ENCODE assay signal across 8 cellular contexts in the genomic region with DNA sequence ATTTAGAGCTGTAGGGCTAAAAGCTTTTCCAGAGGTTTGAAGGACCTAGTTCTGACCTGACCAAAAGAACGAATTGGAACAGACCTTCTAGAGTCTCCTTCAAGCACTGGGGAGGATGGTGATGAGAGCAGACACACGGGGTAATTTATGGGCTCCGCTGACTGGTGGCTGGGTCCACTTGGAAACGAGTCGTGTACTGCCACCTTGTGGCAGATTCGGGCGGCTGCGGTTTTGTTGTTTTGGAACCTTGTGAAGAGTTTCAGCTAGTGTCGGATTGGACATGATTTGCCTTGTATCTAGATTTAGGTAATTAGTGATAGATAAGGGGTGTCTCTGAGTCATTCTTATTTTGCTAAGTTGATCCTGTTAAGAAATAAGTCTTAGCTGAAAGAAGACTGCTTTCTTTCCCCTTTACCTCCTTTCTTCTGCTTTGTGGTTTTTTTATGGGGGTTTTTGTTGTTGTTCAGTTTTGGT.
A peak's percentile ranks its signal among the peaks of the same experiment; 100 is the strongest.
DNase-seq lines count a peak whose midpoint lies in the region; ATAC-seq and TF ChIP-seq lines count a peak whose summit lies in the region.

No MANE protein-coding gene starts in this region.

- H3K9me3 ChIP-seq in HEK293 (ENCODE audit: control insufficient read depth, insufficient read depth, low read depth, low read length) = no peaks in the 10 kb centered on the region

- H3K4me3 ChIP-seq in AG10803 (ENCODE audit: low read length) = no peak overlapping the region
- H3K4me3 ChIP-seq in HEK293 (ENCODE audit: low read depth, low read length) = no peak overlapping the region

- CTCF ChIA-PET in HEK293 (lab: Yijun Ruan, JAX) = interaction anchor here (0.6 to 5.2 kb wide), 86 partner anchors 9 to 552 kb away, joined by 3 to 84 read pairs (median 4); a partner anchor contains a TSS
- CTCF ChIA-PET in activated CD4-positive, alpha-beta T cell treated with anti-CD3 and anti-CD28 coated beads for 36 hours (lab: Charles Lee) = interaction anchor here (0.6 to 3.5 kb wide), 45 partner anchors 8 to 466 kb away, joined by 3 to 37 read pairs (median 4); a partner anchor contains a TSS

- no peaks in the 10 kb centered on the region for H3K27me3 Mint-ChIP-seq in activated CD4-positive, alpha-beta T cell treated with anti-CD3 and anti-CD28 coated beads for 36 hours

- H3K36me3 Mint-ChIP-seq in activated CD4-positive, alpha-beta T cell treated with anti-CD3 and anti-CD28 coated beads for 36 hours (ENCODE audit: low read depth) = peaks cover 10% of the 10 kb centered on the region

- peak; percentile 88 for TF ChIP-seq CTCF in AG10803 (conservative IDR thresholded peaks at IDR 0.05; ENCODE audit: low read length)
- TF ChIP-seq CTCF in HEK293 (tag by site-specific recombination; IDR thresholded peaks at IDR 0.05) = peak; percentile 78

- H3K4me1 ChIP-seq in HEK293 (ENCODE audit: control insufficient read depth, insufficient read depth, low read length) = peaks cover 20% of the 10 kb centered on the region; the same call in 1 of the 2 replicates

- peaks cover 12% of the 10 kb centered on the region for H3K4me1 Mint-ChIP-seq in activated CD4-positive, alpha-beta T cell treated with anti-CD3 and anti-CD28 coated beads for 36 hours

- H3K4me3 Mint-ChIP-seq in activated CD4-positive, alpha-beta T cell treated with anti-CD3 and anti-CD28 coated beads for 36 hours = no peak overlapping the region

- DNase-seq in AG10803 (ENCODE audit: low read depth) (peak; percentile 80), NCI-H510A treated with DMSO at 0.1 percent for 48 hours (lab: John Stamatoyannopoulos, UW) (peak; percentile 91), cerebellar nuclear complex (lab: John Stamatoyannopoulos, UW) (peak; percentile 35 to 53), kidney tubule cell (ENCODE audit: low spot score) (peak; percentile 80)
- DNase-seq in activated CD4-positive, alpha-beta T cell treated with anti-CD3 and anti-CD28 coated beads for 36 hours = peak; percentile 92
- peak; percentile 79 to 81 for DNase-seq in stimulated activated CD4-positive, alpha-beta T cell treated with anti-CD3 and anti-CD28 coated beads, Interleukin-2, amount 100 ng/mL, for 48 hours

- peaks cover 0 to 34% of the 10 kb centered on the region in 2 experiments; a peak in 2 of 3 replicates for H3K36me3 ChIP-seq in HEK293 (ENCODE audit: control insufficient read depth in 2 of 2, insufficient read depth in 1 of 2, low read length in 2 of 2)

- ATAC-seq in activated CD4-positive, alpha-beta T cell treated with anti-CD3 and anti-CD28 coated beads for 36 hours = peak; percentile 91
- ATAC-seq in HG03039 (IDR thresholded peaks at IDR 0.05; ENCODE audit: unreplicated experiment) = no peak

- intact Hi-C loops in activated CD4-positive, alpha-beta T cell treated with anti-CD3 and anti-CD28 coated beads for 36 hours (cut with DNase I, micrococcal nuclease) = loop anchor here (1.0 to 10.0 kb wide), 7 partner anchors 100 to 444 kb away; a partner anchor contains a TSS

- H3K27ac ChIP-seq in HEK293 (ENCODE audit: extremely low read depth, low read depth, low read length) = no peak overlapping the region

- H3K9me3 Mint-ChIP-seq in activated CD4-positive, alpha-beta T cell treated with anti-CD3 and anti-CD28 coated beads for 36 hours (ENCODE audit: low read depth) = no peaks in the 10 kb centered on the region

- POLR2A ChIA-PET in HEK293 (lab: Yijun Ruan, JAX) = interaction anchor here (0.5 to 2.7 kb wide), 3 partner anchors 13 to 558 kb away, joined by 3 to 16 read pairs (median 9); a partner anchor contains a TSS
- POLR2A ChIA-PET in activated CD4-positive, alpha-beta T cell treated with anti-CD3 and anti-CD28 coated beads for 36 hours (lab: Charles Lee) = interaction anchor here (0.6 kb wide), 1 partner anchor 589 kb away, joined by 4 read pairs; no protein-coding TSS in a partner anchor

- H3K27ac Mint-ChIP-seq in activated CD4-positive, alpha-beta T cell treated with anti-CD3 and anti-CD28 coated beads for 36 hours = no peak overlapping the region

TF ChIP-seq in HEK293, 187 proteins besides CTCF, POLR2A, EP300 and RAD21 (continues in another document):
- TF ChIP-seq, protein P1, sequence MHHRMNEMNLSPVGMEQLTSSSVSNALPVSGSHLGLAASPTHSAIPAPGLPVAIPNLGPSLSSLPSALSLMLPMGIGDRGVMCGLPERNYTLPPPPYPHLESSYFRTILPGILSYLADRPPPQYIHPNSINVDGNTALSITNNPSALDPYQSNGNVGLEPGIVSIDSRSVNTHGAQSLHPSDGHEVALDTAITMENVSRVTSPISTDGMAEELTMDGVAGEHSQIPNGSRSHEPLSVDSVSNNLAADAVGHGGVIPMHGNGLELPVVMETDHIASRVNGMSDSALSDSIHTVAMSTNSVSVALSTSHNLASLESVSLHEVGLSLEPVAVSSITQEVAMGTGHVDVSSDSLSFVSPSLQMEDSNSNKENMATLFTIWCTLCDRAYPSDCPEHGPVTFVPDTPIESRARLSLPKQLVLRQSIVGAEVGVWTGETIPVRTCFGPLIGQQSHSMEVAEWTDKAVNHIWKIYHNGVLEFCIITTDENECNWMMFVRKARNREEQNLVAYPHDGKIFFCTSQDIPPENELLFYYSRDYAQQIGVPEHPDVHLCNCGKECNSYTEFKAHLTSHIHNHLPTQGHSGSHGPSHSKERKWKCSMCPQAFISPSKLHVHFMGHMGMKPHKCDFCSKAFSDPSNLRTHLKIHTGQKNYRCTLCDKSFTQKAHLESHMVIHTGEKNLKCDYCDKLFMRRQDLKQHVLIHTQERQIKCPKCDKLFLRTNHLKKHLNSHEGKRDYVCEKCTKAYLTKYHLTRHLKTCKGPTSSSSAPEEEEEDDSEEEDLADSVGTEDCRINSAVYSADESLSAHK (tag by site-specific recombination; IDR thresholded peaks at IDR 0.05) = no peak
- TF ChIP-seq, protein P2, sequence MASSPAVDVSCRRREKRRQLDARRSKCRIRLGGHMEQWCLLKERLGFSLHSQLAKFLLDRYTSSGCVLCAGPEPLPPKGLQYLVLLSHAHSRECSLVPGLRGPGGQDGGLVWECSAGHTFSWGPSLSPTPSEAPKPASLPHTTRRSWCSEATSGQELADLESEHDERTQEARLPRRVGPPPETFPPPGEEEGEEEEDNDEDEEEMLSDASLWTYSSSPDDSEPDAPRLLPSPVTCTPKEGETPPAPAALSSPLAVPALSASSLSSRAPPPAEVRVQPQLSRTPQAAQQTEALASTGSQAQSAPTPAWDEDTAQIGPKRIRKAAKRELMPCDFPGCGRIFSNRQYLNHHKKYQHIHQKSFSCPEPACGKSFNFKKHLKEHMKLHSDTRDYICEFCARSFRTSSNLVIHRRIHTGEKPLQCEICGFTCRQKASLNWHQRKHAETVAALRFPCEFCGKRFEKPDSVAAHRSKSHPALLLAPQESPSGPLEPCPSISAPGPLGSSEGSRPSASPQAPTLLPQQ (tag by site-specific recombination; IDR thresholded peaks at IDR 0.05) = peak; percentile 92
- TF ChIP-seq OVOL3 (tag by site-specific recombination; IDR thresholded peaks at IDR 0.05) (no peak), ZNF239 (tag by site-specific recombination; IDR thresholded peaks at IDR 0.05) (no peak), KLF10 (tag by site-specific recombination; IDR thresholded peaks at IDR 0.05) (no peak), ZNF658 (tag by site-specific recombination; IDR thresholded peaks at IDR 0.05) (no peak), ZNF169 (tag by site-specific recombination; IDR thresholded peaks at IDR 0.05) (no peak)
- TF ChIP-seq, protein P3, sequence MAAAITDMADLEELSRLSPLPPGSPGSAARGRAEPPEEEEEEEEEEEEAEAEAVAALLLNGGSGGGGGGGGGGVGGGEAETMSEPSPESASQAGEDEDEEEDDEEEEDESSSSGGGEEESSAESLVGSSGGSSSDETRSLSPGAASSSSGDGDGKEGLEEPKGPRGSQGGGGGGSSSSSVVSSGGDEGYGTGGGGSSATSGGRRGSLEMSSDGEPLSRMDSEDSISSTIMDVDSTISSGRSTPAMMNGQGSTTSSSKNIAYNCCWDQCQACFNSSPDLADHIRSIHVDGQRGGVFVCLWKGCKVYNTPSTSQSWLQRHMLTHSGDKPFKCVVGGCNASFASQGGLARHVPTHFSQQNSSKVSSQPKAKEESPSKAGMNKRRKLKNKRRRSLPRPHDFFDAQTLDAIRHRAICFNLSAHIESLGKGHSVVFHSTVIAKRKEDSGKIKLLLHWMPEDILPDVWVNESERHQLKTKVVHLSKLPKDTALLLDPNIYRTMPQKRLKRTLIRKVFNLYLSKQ (tag by site-specific recombination; IDR thresholded peaks at IDR 0.05; ENCODE audit: borderline replicate concordance) = no peak
- TF ChIP-seq, protein P4, sequence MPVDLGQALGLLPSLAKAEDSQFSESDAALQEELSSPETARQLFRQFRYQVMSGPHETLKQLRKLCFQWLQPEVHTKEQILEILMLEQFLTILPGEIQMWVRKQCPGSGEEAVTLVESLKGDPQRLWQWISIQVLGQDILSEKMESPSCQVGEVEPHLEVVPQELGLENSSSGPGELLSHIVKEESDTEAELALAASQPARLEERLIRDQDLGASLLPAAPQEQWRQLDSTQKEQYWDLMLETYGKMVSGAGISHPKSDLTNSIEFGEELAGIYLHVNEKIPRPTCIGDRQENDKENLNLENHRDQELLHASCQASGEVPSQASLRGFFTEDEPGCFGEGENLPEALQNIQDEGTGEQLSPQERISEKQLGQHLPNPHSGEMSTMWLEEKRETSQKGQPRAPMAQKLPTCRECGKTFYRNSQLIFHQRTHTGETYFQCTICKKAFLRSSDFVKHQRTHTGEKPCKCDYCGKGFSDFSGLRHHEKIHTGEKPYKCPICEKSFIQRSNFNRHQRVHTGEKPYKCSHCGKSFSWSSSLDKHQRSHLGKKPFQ (tag by site-specific recombination; IDR thresholded peaks at IDR 0.05) = no peak
- TF ChIP-seq, protein P5, sequence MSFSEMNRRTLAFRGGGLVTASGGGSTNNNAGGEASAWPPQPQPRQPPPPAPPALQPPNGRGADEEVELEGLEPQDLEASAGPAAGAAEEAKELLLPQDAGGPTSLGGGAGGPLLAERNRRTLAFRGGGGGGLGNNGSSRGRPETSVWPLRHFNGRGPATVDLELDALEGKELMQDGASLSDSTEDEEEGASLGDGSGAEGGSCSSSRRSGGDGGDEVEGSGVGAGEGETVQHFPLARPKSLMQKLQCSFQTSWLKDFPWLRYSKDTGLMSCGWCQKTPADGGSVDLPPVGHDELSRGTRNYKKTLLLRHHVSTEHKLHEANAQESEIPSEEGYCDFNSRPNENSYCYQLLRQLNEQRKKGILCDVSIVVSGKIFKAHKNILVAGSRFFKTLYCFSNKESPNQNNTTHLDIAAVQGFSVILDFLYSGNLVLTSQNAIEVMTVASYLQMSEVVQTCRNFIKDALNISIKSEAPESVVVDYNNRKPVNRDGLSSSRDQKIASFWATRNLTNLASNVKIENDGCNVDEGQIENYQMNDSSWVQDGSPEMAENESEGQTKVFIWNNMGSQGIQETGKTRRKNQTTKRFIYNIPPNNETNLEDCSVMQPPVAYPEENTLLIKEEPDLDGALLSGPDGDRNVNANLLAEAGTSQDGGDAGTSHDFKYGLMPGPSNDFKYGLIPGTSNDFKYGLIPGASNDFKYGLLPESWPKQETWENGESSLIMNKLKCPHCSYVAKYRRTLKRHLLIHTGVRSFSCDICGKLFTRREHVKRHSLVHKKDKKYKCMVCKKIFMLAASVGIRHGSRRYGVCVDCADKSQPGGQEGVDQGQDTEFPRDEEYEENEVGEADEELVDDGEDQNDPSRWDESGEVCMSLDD (tag by site-specific recombination; IDR thresholded peaks at IDR 0.05) = no peak
